Comparison of ENCODE assay signal across 24 cellular contexts in genomic region chr2:241974851-241975592, GRCh38.
"Had no signal": no experiment of that assay in that cellular context is flagged by ENCODE, and none has a peak within 500 bp of the region (broad histone marks: within the 10 kb centered on the region; RNA-seq: fewer than 3 reads in every experiment).

No MANE protein-coding gene starts in this region.

- ATAC-seq: activated CD4-positive, CD25-positive, alpha-beta regulatory T cell treated with anti-CD3 and anti-CD28 coated beads, Interleukin-2, amount 50 U/mL, for 24 hours; activated CD8-positive, alpha-beta T cell treated with anti-CD3 and anti-CD28 coated beads, Interleukin-2, amount 10 ng/mL, durations not matched to agents 7 days and 5 days had no signal

- H3K9me3 Mint-ChIP-seq: activated naive CD4-positive, alpha-beta T cell treated with anti-CD3 and anti-CD28 coated beads, Interleukin-2, amount 10 ng/mL, durations not matched to agents 7 days and 5 days; T-helper 1 cell treated with Interleukin-12 subunit alpha and Interleukin-12 subunit beta and Interleukin-4 antibody, amounts not matched to agents 30 μg/mL and 1 μg/mL, for 36 hours had no signal

- H3K36me3 ChIP-seq: MG63 had no signal

- DNase-seq: activated CD4-positive, alpha-beta T cell treated with anti-CD3 and anti-CD28 coated beads for 48 hours; activated CD4-positive, alpha-beta T cell treated with anti-CD3 and anti-CD28 coated beads, Interleukin-2, amount 50 U/mL, for 4 hours; activated CD8-positive, alpha-beta memory T cell treated with anti-CD3 and anti-CD28 coated beads, Interleukin-2, amount 50 U/mL, for 48 hours; activated CD8-positive, alpha-beta T cell treated with anti-CD3 and anti-CD28 coated beads, Interleukin-2, amount 10 ng/mL, durations not matched to agents 7 days and 5 days; activated gamma-delta T cell; activated naive CD4-positive, alpha-beta T cell treated with anti-CD3 and anti-CD28 coated beads, Interleukin-2, amount 10 ng/mL, durations not matched to agents 7 days and 5 days; activated T-cell treated with anti-CD3 and anti-CD28 coated beads, Interleukin-2, amount 50 U/mL, for 1 hour; amniotic stem cell; MG63; MV-4-11; NCI-H1092 treated with DMSO at 0.1 percent for 48 hours; NCI-H1417 treated with DMSO at 0.1 percent for 48 hours; NCI-H1694; NCI-H2029; NCI-H2107; NCI-H2171 treated with DMSO at 0.1 percent for 48 hours; NCI-H226; NCI-H69; NK-92 treated with Interleukin-12 subunit alpha and Interleukin-12 subunit beta, amount 100 ng/mL, for 24 hours; OCI-M1; SHP77 had no signal

- H3K4me3 ChIP-seq: MG63 had no signal

- H3K36me3 Mint-ChIP-seq: activated naive CD4-positive, alpha-beta T cell treated with anti-CD3 and anti-CD28 coated beads, Interleukin-2, amount 10 ng/mL, durations not matched to agents 7 days and 5 days had no signal

- H3K27me3 Mint-ChIP-seq: activated naive CD4-positive, alpha-beta T cell treated with anti-CD3 and anti-CD28 coated beads, Interleukin-2, amount 10 ng/mL, durations not matched to agents 7 days and 5 days had no signal

- H3K4me1 Mint-ChIP-seq: activated naive CD4-positive, alpha-beta T cell treated with anti-CD3 and anti-CD28 coated beads, Interleukin-2, amount 10 ng/mL, durations not matched to agents 7 days and 5 days had no signal

- H3K27ac Mint-ChIP-seq: activated CD8-positive, alpha-beta T cell treated with anti-CD3 and anti-CD28 coated beads, Interleukin-2, amount 10 ng/mL, durations not matched to agents 7 days and 5 days; activated naive CD4-positive, alpha-beta T cell treated with anti-CD3 and anti-CD28 coated beads, Interleukin-2, amount 10 ng/mL, durations not matched to agents 7 days and 5 days; brain; T-helper 1 cell treated with Interleukin-12 subunit alpha and Interleukin-12 subunit beta and Interleukin-4 antibody, amounts not matched to agents 30 μg/mL and 1 μg/mL, for 36 hours had no signal

- H3K4me3 Mint-ChIP-seq: activated CD8-positive, alpha-beta T cell treated with anti-CD3 and anti-CD28 coated beads, Interleukin-2, amount 10 ng/mL, durations not matched to agents 7 days and 5 days; activated naive CD4-positive, alpha-beta T cell treated with anti-CD3 and anti-CD28 coated beads, Interleukin-2, amount 10 ng/mL, durations not matched to agents 7 days and 5 days; brain; T-helper 1 cell treated with Interleukin-12 subunit alpha and Interleukin-12 subunit beta and Interleukin-4 antibody, amounts not matched to agents 30 μg/mL and 1 μg/mL, for 36 hours had no signal

- H3K9me3 ChIP-seq: MG63 had no signal

- H3K27me3 ChIP-seq: MG63 had no signal
